ENCODE assay signal across 7 cellular contexts in the genomic region with DNA sequence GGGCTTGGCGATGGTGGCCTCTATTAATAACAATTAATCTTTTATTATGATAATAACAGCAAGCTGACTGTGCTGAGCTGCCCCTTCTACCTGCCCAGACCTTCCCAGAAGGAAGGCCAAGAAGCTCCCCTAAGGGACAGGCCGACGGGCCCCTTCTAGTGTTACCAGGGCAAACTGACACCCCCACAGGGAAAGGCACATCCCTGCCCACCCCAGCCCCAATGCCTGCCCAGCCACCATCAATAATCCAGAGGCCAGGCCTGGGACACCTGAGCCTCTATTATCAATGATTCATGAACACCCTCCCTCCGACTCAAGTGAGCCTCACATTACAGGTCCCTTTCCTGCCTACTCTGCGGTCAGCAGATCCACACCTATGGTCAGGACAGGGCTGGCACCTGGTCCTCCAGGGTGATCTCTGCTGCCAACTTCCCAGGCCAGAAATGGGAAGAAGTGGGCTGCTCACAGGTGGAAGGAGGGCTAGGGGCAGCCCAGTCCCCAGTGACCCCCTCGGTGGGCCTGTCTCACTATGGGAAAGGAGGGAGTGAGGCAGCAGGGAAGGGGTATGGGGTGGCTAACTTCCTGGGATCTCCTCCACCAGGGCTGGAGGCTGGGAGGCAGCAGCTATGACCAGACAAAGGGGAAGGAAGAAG. TPM values are rescaled to one million over a fixed set of nuclear protein-coding genes. Genes with fewer than 3 reads are reported as not detected.
DNase-seq lines count a peak whose midpoint lies in the region; ATAC-seq and TF ChIP-seq lines count a peak whose summit lies in the region.

No MANE protein-coding gene starts in this region.

- H2AFZ ChIP-seq in smooth muscle cell (ENCODE audit: low read depth), result no peak overlapping the region

- H3K79me2 ChIP-seq in smooth muscle cell (ENCODE audit: low read depth), result peaks cover 52% of the 10 kb centered on the region

- no peaks in the 10 kb centered on the region for H3K9me3 Mint-ChIP-seq in activated CD8-positive, alpha-beta T cell treated with anti-CD3 and anti-CD28 coated beads for 36 hours

- intact Hi-C loops in activated CD8-positive, alpha-beta T cell treated with anti-CD3 and anti-CD28 coated beads for 36 hours (cut with micrococcal nuclease), result no loop called here

- peak overlapping the region; percentile 76 for H3K27ac Mint-ChIP-seq in activated CD8-positive, alpha-beta T cell treated with anti-CD3 and anti-CD28 coated beads for 36 hours

- H3K27me3 Mint-ChIP-seq in activated CD8-positive, alpha-beta T cell treated with anti-CD3 and anti-CD28 coated beads for 36 hours, result no peaks in the 10 kb centered on the region

- no peak overlapping the region for H3K27ac ChIP-seq in HEK293 (ENCODE audit: extremely low read depth, low read depth, low read length)
- H3K27ac ChIP-seq in right atrium auricular region, result peak overlapping the region; percentile 93 to 95
- H3K27ac ChIP-seq in smooth muscle cell (ENCODE audit: low read depth), result peak overlapping the region; percentile 94

- no peak for TF ChIP-seq CTCF in HEK293 (tag by site-specific recombination; IDR thresholded peaks at IDR 0.05)
- no peak for TF ChIP-seq CTCF in activated CD8-positive, alpha-beta T cell treated with anti-CD3 and anti-CD28 coated beads for 36 hours (IDR thresholded peaks at IDR 0.05)
- TF ChIP-seq CTCF in right atrium auricular region (IDR thresholded peaks at IDR 0.05), result no peak
- TF ChIP-seq CTCF in smooth muscle cell (IDR thresholded peaks at IDR 0.05; ENCODE audit: borderline replicate concordance, insufficient read depth, poor library complexity, severe bottlenecking), result no peak
- no peak for TF ChIP-seq CTCF in GM20000 (IDR thresholded peaks at IDR 0.05; ENCODE audit: extremely low read depth, missing control alignments)

- peaks cover 52% of the 10 kb centered on the region for H3K36me3 Mint-ChIP-seq in activated CD8-positive, alpha-beta T cell treated with anti-CD3 and anti-CD28 coated beads for 36 hours (ENCODE audit: low read depth)

- no peaks in the 10 kb centered on the region for H3K9me3 ChIP-seq in HEK293 (ENCODE audit: control insufficient read depth, insufficient read depth, low read depth, low read length)
- H3K9me3 ChIP-seq in right atrium auricular region, result no peaks in the 10 kb centered on the region
- no peaks in the 10 kb centered on the region for H3K9me3 ChIP-seq in smooth muscle cell (replicated peaks; ENCODE audit: low read depth)

- no peak overlapping the region for H3K4me3 ChIP-seq in HEK293 (ENCODE audit: low read depth, low read length)
- peak overlapping the region; percentile 8 to 85 for H3K4me3 ChIP-seq in right atrium auricular region
- H3K4me3 ChIP-seq in smooth muscle cell, result peak overlapping the region; percentile 80

- CTCF ChIA-PET in HEK293 (lab: Yijun Ruan, JAX), result interaction anchor here (0.7 to 3.2 kb wide), 6 partner anchors 8 to 236 kb away, joined by 3 to 11 read pairs (median 3); no protein-coding TSS in a partner anchor
- CTCF ChIA-PET in activated CD8-positive, alpha-beta T cell treated with anti-CD3 and anti-CD28 coated beads for 36 hours (lab: Charles Lee), result interaction anchor here (1.2 to 10.8 kb wide), 6 partner anchors 16 to 102 kb away, joined by 4 to 198 read pairs (median 35); a partner anchor contains a TSS

- DNase-seq in activated CD8-positive, alpha-beta T cell treated with anti-CD3 and anti-CD28 coated beads for 36 hours, result peak; percentile 1
- DNase-seq in right atrium auricular region (ENCODE audit: low spot score) (no peak), smooth muscle cell (lab: John Stamatoyannopoulos, UW; ENCODE audit: unreplicated experiment) (no peak), GM20000 (ENCODE audit: low spot score) (no peak), GDM1 (lab: John Stamatoyannopoulos, UW) (no peak), NCI-H1694 treated with DMSO at 0.1 percent for 48 hours (lab: John Stamatoyannopoulos, UW) (no peak)

- peak overlapping the region; percentile 82 for H3K4me2 ChIP-seq in smooth muscle cell

- peak overlapping the region; percentile 81 for H3K9ac ChIP-seq in smooth muscle cell (ENCODE audit: low read depth)

- peaks cover 44% of the 10 kb centered on the region for H4K20me1 ChIP-seq in smooth muscle cell (ENCODE audit: low read depth)

- no peaks in the 10 kb centered on the region for H3K27me3 ChIP-seq in right atrium auricular region
- no peaks in the 10 kb centered on the region for H3K27me3 ChIP-seq in smooth muscle cell (ENCODE audit: low read depth)

- peak overlapping the region; percentile 99 for H3K4me3 Mint-ChIP-seq in activated CD8-positive, alpha-beta T cell treated with anti-CD3 and anti-CD28 coated beads for 36 hours

- H3K36me3 ChIP-seq in HEK293 (ENCODE audit: control insufficient read depth in 2 of 2, insufficient read depth in 1 of 2, low read length in 2 of 2) (peaks cover 0 to 12% of the 10 kb centered on the region in 2 experiments; a peak in 1 of 3 replicates), right atrium auricular region (peaks cover 4% of the 10 kb centered on the region), smooth muscle cell (ENCODE audit: low read depth) (no peaks in the 10 kb centered on the region)

- peaks cover 71% of the 10 kb centered on the region for H3K4me1 Mint-ChIP-seq in activated CD8-positive, alpha-beta T cell treated with anti-CD3 and anti-CD28 coated beads for 36 hours (ENCODE audit: low read depth)

- WGBS in smooth muscle cell (ENCODE audit: low lambda C conversion rate), result 79% methylated on average over 6 of the region's 6 CpGs

- H3K4me1 ChIP-seq in HEK293 (ENCODE audit: control insufficient read depth, insufficient read depth, low read length) (no peaks in the 10 kb centered on the region), right atrium auricular region (peaks cover 0 to 73% of the 10 kb centered on the region in 2 donors), smooth muscle cell (ENCODE audit: low read depth) (peaks cover 11% of the 10 kb centered on the region)

- no peak for ATAC-seq in activated CD8-positive, alpha-beta T cell treated with anti-CD3 and anti-CD28 coated beads for 36 hours

- POLR2A ChIA-PET in HEK293 (lab: Yijun Ruan, JAX), result interaction anchor here (0.8 to 1.0 kb wide), 2 partner anchors 9 to 23 kb away, joined by 3 read pairs; a partner anchor contains a TSS
- POLR2A ChIA-PET in activated CD8-positive, alpha-beta T cell treated with anti-CD3 and anti-CD28 coated beads for 36 hours (lab: Charles Lee), result interaction anchor here (5.9 to 33.3 kb wide), 4 partner anchors 10 to 40 kb away, joined by 38 to 949 read pairs (median 92); a partner anchor contains a TSS

- H3F3A ChIP-seq in smooth muscle cell (ENCODE audit: low read depth), result peaks cover 9% of the 10 kb centered on the region

TF ChIP-seq in HEK293, 187 proteins besides CTCF, POLR2A, EP300 and RAD21 (continues in another document):
- no peak for TF ChIP-seq KLF7 (tag by site-specific recombination; IDR thresholded peaks at IDR 0.05; ENCODE audit: borderline replicate concordance)
- no peak for TF ChIP-seq KLF9 (tag by site-specific recombination; IDR thresholded peaks at IDR 0.05; ENCODE audit: low read depth)
- TF ChIP-seq, protein P1, sequence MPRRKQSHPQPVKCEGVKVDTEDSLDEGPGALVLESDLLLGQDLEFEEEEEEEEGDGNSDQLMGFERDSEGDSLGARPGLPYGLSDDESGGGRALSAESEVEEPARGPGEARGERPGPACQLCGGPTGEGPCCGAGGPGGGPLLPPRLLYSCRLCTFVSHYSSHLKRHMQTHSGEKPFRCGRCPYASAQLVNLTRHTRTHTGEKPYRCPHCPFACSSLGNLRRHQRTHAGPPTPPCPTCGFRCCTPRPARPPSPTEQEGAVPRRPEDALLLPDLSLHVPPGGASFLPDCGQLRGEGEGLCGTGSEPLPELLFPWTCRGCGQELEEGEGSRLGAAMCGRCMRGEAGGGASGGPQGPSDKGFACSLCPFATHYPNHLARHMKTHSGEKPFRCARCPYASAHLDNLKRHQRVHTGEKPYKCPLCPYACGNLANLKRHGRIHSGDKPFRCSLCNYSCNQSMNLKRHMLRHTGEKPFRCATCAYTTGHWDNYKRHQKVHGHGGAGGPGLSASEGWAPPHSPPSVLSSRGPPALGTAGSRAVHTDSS (tag by site-specific recombination; IDR thresholded peaks at IDR 0.05), result no peak
- TF ChIP-seq, protein P2, sequence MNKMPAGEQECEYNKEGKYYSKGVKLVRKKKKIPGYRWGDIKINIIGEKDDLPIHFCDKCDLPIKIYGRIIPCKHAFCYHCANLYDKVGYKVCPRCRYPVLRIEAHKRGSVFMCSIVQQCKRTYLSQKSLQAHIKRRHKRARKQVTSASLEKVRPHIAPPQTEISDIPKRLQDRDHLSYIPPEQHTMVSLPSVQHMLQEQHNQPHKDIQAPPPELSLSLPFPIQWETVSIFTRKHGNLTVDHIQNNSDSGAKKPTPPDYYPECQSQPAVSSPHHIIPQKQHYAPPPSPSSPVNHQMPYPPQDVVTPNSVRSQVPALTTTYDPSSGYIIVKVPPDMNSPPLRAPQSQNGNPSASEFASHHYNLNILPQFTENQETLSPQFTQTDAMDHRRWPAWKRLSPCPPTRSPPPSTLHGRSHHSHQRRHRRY (tag by site-specific recombination; IDR thresholded peaks at IDR 0.05), result no peak

RNA-seq across cellular contexts. Expression of a gene that starts 1.8 kb away (rescaled TPM):
- total RNA-seq in activated CD8-positive, alpha-beta T cell treated with anti-CD3 and anti-CD28 coated beads for 36 hours, result 100 to 1,000 TPM; 137 TPM
- 10 to 100 TPM; 54.4 to 58.6 TPM for total RNA-seq in right atrium auricular region
- total RNA-seq in smooth muscle cell, result 71.8 and 80.9 TPM in 2 replicates
- 91.0 and 96.8 TPM in 2 replicates for polyA plus RNA-seq in smooth muscle cell

RNA-seq across cellular contexts. Expression of a gene that starts 8.4 kb away (rescaled TPM):
- total RNA-seq in activated CD8-positive, alpha-beta T cell treated with anti-CD3 and anti-CD28 coated beads for 36 hours, result 100 to 1,000 TPM in 1 of 2 experiments, 10 to 100 TPM in 1; 94.3 to 100 TPM
- 1 to 10 TPM; 5.7 to 8.1 TPM for total RNA-seq in right atrium auricular region
- 6.0 and 7.0 TPM in 2 replicates for total RNA-seq in smooth muscle cell
- 11.0 and 11.9 TPM in 2 replicates for polyA plus RNA-seq in smooth muscle cell

RNA-seq across cellular contexts. Expression of a gene that starts 11.7 kb away (rescaled TPM):
- total RNA-seq in activated CD8-positive, alpha-beta T cell treated with anti-CD3 and anti-CD28 coated beads for 36 hours, result 1 to 10 TPM; 2.0 TPM
- total RNA-seq in right atrium auricular region (not detected), smooth muscle cell (0.09 TPM in 1 of 2 replicates, not detected in the other)
- polyA plus RNA-seq in smooth muscle cell, result not detected in 2 replicates

RNA-seq across cellular contexts. Expression of a gene that starts 39.2 kb away (rescaled TPM):
- 10 to 100 TPM; 54.3 to 54.6 TPM for total RNA-seq in activated CD8-positive, alpha-beta T cell treated with anti-CD3 and anti-CD28 coated beads for 36 hours
- total RNA-seq in right atrium auricular region (100 to 1,000 TPM in 1 of 2 donors, 10 to 100 TPM in 1; 69.7 to 103 TPM), smooth muscle cell (35.7 and 50.2 TPM in 2 replicates)
- polyA plus RNA-seq in smooth muscle cell, result 59.4 and 66.7 TPM in 2 replicates

RNA-seq across cellular contexts. Expression of a gene that starts 41.3 kb away (rescaled TPM):
- total RNA-seq in activated CD8-positive, alpha-beta T cell treated with anti-CD3 and anti-CD28 coated beads for 36 hours, result 100 to 1,000 TPM; 103 to 105 TPM
- 10 to 100 TPM; 43.2 to 43.8 TPM for total RNA-seq in right atrium auricular region
- total RNA-seq in smooth muscle cell, result 48.3 and 48.6 TPM in 2 replicates
- polyA plus RNA-seq in smooth muscle cell, result 26.1 and 28.6 TPM in 2 replicates

Comparison
In these comparisons a context has a peak if more than half of its experiments do, and no peak if none do; other contexts are left out.
1. RNA of a gene that starts 8.4 kb away (total RNA-seq): 94.3 to 100 TPM in activated CD8-positive, alpha-beta T cell treated with anti-CD3 and anti-CD28 coated beads for 36 hours; 5.7 to 8.1 TPM in right atrium auricular region and 6.0 to 7.0 TPM in smooth muscle cell; every median in the first group is over 10 times any median in the second.